ENCODE assay signal across 13 cellular contexts in genomic region chr15:33243869-33244268, GRCh38. TPM values are rescaled to one million over a fixed set of nuclear protein-coding genes. Genes with fewer than 3 reads are reported as not detected.
DNase-seq lines count a peak whose midpoint lies in the region; ATAC-seq, FAIRE-seq and TF ChIP-seq lines count a peak whose summit lies in the region.
"Had no signal": no experiment of that assay in that cellular context is flagged by ENCODE, and none has a peak within 500 bp of the region (broad histone marks: within the 10 kb centered on the region; RNA-seq: fewer than 3 reads in every experiment).

No MANE protein-coding gene starts in this region.

- H3K27ac ChIP-seq in SJCRH30 (no peak overlapping the region), fibroblast of lung (ENCODE audit: insufficient read depth, low read length) (no peak overlapping the region), vagina (no peak overlapping the region), tibial nerve (no peak overlapping the region)

- no peak overlapping the region for H2AFZ ChIP-seq in fibroblast of lung (ENCODE audit: low read length)

- no peak for FAIRE-seq in urothelium cell line (lab: Jason Lieb, UNC)

- H3K4me1 Mint-ChIP-seq in activated naive CD4-positive, alpha-beta T cell treated with anti-CD3 and anti-CD28 coated beads for 36 hours (ENCODE audit: low read depth): peaks cover 11% of the 10 kb centered on the region

- ATAC-seq in activated naive CD4-positive, alpha-beta T cell treated with anti-CD3 and anti-CD28 coated beads, Interleukin-2, amount 50 U/mL, for 72 hours: peak; percentile 46 to 56
- ATAC-seq: activated CD8-positive, alpha-beta T cell treated with anti-CD3 and anti-CD28 coated beads for 36 hours had no signal

- 57 to 75% methylated on average over 1 of the region's 1 CpG for WGBS in tibial nerve, 2 donors

- H3K4me3 ChIP-seq in SJCRH30 (no peak overlapping the region), fibroblast of lung (replicated peaks in 1 of 4; ENCODE audit: control extremely low read depth in 1 of 4, insufficient read depth in 1 of 4, low read depth in 3 of 4, low read length in 4 of 4) (no peak overlapping the region), vagina (no peak overlapping the region), tibial nerve (no peak overlapping the region)

- TF ChIP-seq CTCF in fibroblast of lung (conservative IDR thresholded peaks at IDR 0.05 in 1 of 2, IDR thresholded peaks at IDR 0.05 in 1 of 2; ENCODE audit: low read depth in 1 of 2, low read length in 2 of 2) (no peak), vagina (IDR thresholded peaks at IDR 0.05) (no peak), tibial nerve (IDR thresholded peaks at IDR 0.05) (no peak)

- H4K20me1 ChIP-seq in fibroblast of lung (ENCODE audit: control insufficient read depth, extremely low read depth, insufficient read depth, low read length): no peaks in the 10 kb centered on the region

- CTCF ChIA-PET in activated naive CD4-positive, alpha-beta T cell treated with anti-CD3 and anti-CD28 coated beads for 36 hours (lab: Charles Lee): interaction anchor here (0.7 kb wide), 1 partner anchor 458 kb away, joined by 6 read pairs; no protein-coding TSS in a partner anchor

- TF ChIP-seq POLR2A in vagina (IDR thresholded peaks at IDR 0.05) (no peak), tibial nerve (IDR thresholded peaks at IDR 0.05) (no peak)

- H3K9me3 ChIP-seq in SJCRH30 (replicated peaks): no peaks in the 10 kb centered on the region
- H3K9me3 ChIP-seq in fibroblast of lung (ENCODE audit: control insufficient read depth, insufficient read depth, low read depth, low read length): no peaks in the 10 kb centered on the region
- H3K9me3 ChIP-seq in vagina: no peaks in the 10 kb centered on the region
- H3K9me3 ChIP-seq in tibial nerve: no peaks in the 10 kb centered on the region

- DNase-seq in activated naive CD4-positive, alpha-beta T cell treated with anti-CD3 and anti-CD28 coated beads, Interleukin-2, amount 50 U/mL, for 72 hours (ENCODE audit: low spot score in 2 of 2): no peak
- no peak for DNase-seq in activated naive CD4-positive, alpha-beta T cell treated with anti-CD3 and anti-CD28 coated beads for 36 hours
- DNase-seq in SJCRH30: peak; percentile 46 to 58
- DNase-seq in fibroblast of lung (ENCODE audit: low read depth in 2 of 2): peak; percentile 18 to 59
- DNase-seq in urothelium cell line (ENCODE audit: low spot score): peak; percentile 60
- DNase-seq in vagina (ENCODE audit: extremely low spot score in 2 of 2): no peak
- DNase-seq in tibial nerve (ENCODE audit: low spot score in 2 of 2): no peak
- no peak for DNase-seq in activated CD8-positive, alpha-beta memory T cell treated with anti-CD3 and anti-CD28 coated beads, Interleukin-2, amount 50 U/mL, for 4 hours
- DNase-seq: activated CD8-positive, alpha-beta T cell treated with anti-CD3 and anti-CD28 coated beads for 36 hours; GDM1; GOT3; MM.1S; nephron progenitor cell had no signal

- no peaks in the 10 kb centered on the region for H3K27me3 Mint-ChIP-seq in activated naive CD4-positive, alpha-beta T cell treated with anti-CD3 and anti-CD28 coated beads for 36 hours (ENCODE audit: low read depth)

- H3K27ac Mint-ChIP-seq in activated naive CD4-positive, alpha-beta T cell treated with anti-CD3 and anti-CD28 coated beads, Interleukin-2, amount 50 U/mL, for 72 hours: no peak overlapping the region
- H3K27ac Mint-ChIP-seq in activated naive CD4-positive, alpha-beta T cell treated with anti-CD3 and anti-CD28 coated beads for 36 hours: no peak overlapping the region
- H3K27ac Mint-ChIP-seq: activated CD8-positive, alpha-beta T cell treated with anti-CD3 and anti-CD28 coated beads for 36 hours; nephron progenitor cell had no signal

- TF ChIP-seq EP300 in tibial nerve (IDR thresholded peaks at IDR 0.05): no peak

- H3K36me3 ChIP-seq in SJCRH30 (no peaks in the 10 kb centered on the region), fibroblast of lung (ENCODE audit: control insufficient read depth, insufficient read depth, low read length) (no peaks in the 10 kb centered on the region), vagina (no peaks in the 10 kb centered on the region), tibial nerve (no peaks in the 10 kb centered on the region)

- peaks cover 24% of the 10 kb centered on the region for H3K4me1 ChIP-seq in SJCRH30
- H3K4me1 ChIP-seq in fibroblast of lung (ENCODE audit: control insufficient read depth, extremely low read depth, insufficient read depth, low read length): no peaks in the 10 kb centered on the region
- no peaks in the 10 kb centered on the region for H3K4me1 ChIP-seq in vagina
- no peaks in the 10 kb centered on the region for H3K4me1 ChIP-seq in tibial nerve

- H3K27me3 ChIP-seq in SJCRH30 (no peaks in the 10 kb centered on the region), fibroblast of lung (ENCODE audit: control insufficient read depth, insufficient read depth, low read length) (peaks cover 3% of the 10 kb centered on the region), vagina (no peaks in the 10 kb centered on the region), tibial nerve (no peaks in the 10 kb centered on the region)

- no peaks in the 10 kb centered on the region for H3K9me3 Mint-ChIP-seq in activated naive CD4-positive, alpha-beta T cell treated with anti-CD3 and anti-CD28 coated beads, Interleukin-2, amount 50 U/mL, for 72 hours
- H3K9me3 Mint-ChIP-seq in activated naive CD4-positive, alpha-beta T cell treated with anti-CD3 and anti-CD28 coated beads for 36 hours: no peaks in the 10 kb centered on the region
- H3K9me3 Mint-ChIP-seq: activated CD8-positive, alpha-beta T cell treated with anti-CD3 and anti-CD28 coated beads for 36 hours; nephron progenitor cell had no signal

- H3K4me3 Mint-ChIP-seq in activated naive CD4-positive, alpha-beta T cell treated with anti-CD3 and anti-CD28 coated beads for 36 hours: no peak overlapping the region
- H3K4me3 Mint-ChIP-seq: activated CD8-positive, alpha-beta T cell treated with anti-CD3 and anti-CD28 coated beads for 36 hours; nephron progenitor cell had no signal

- no peaks in the 10 kb centered on the region for H3K36me3 Mint-ChIP-seq in activated naive CD4-positive, alpha-beta T cell treated with anti-CD3 and anti-CD28 coated beads, Interleukin-2, amount 50 U/mL, for 72 hours
- H3K36me3 Mint-ChIP-seq in activated naive CD4-positive, alpha-beta T cell treated with anti-CD3 and anti-CD28 coated beads for 36 hours (ENCODE audit: low read depth): no peaks in the 10 kb centered on the region

- intact Hi-C loops in activated naive CD4-positive, alpha-beta T cell treated with anti-CD3 and anti-CD28 coated beads for 36 hours (cut with micrococcal nuclease): no loop called here
- intact Hi-C loops in vagina (cut with DNase I): no loop called here

- no peaks in the 10 kb centered on the region for H3K79me2 ChIP-seq in fibroblast of lung (ENCODE audit: control insufficient read depth, insufficient read depth, low read length)

- no peak overlapping the region for H3K9ac ChIP-seq in fibroblast of lung (ENCODE audit: insufficient read depth, low read length)

- H3K4me2 ChIP-seq in fibroblast of lung (ENCODE audit: extremely low read depth, insufficient read depth, low read length): no peak overlapping the region

RNA-seq across cellular contexts. Expression of gene FMN1, which starts 49.4 kb away (rescaled TPM):
- total RNA-seq in activated naive CD4-positive, alpha-beta T cell treated with anti-CD3 and anti-CD28 coated beads, Interleukin-2, amount 50 U/mL, for 72 hours: 1 to 10 TPM; 1.1 to 4.5 TPM
- under 1 TPM; 0.02 to 0.12 TPM for total RNA-seq in activated naive CD4-positive, alpha-beta T cell treated with anti-CD3 and anti-CD28 coated beads for 36 hours
- total RNA-seq in SJCRH30 (2014; rRNA removed; shearing (Covaris generic)): 15.6 and 21.2 TPM in 2 replicates
- total RNA-seq in fibroblast of lung (27.7 and 43.8 TPM in 2 replicates), vagina (20.1 TPM), tibial nerve (10 to 100 TPM; 15.1 to 62.1 (median 20.7) TPM)
- polyA plus RNA-seq in fibroblast of lung: 7.5 and 12.5 TPM in 2 replicates
- 9.7 and 10.5 TPM in 2 replicates for polyA plus RNA-seq in fibroblast of lung (2012)
- polyA minus RNA-seq in fibroblast of lung (ENCODE audit: low replicate concordance): 8.2 and 10.6 TPM in 2 replicates

Comparison
In these comparisons a context has a peak if more than half of its experiments do, and no peak if none do; other contexts are left out.
1. DNase-seq: peak in SJCRH30 (2 of 2), fibroblast of lung (2 of 2) and urothelium cell line (single experiment); none in activated naive CD4-positive, alpha-beta T cell treated with anti-CD3 and anti-CD28 coated beads, Interleukin-2, amount 50 U/mL, for 72 hours (0 of 2), activated naive CD4-positive, alpha-beta T cell treated with anti-CD3 and anti-CD28 coated beads for 36 hours (single experiment), vagina (0 of 2), tibial nerve (0 of 2) and activated CD8-positive, alpha-beta memory T cell treated with anti-CD3 and anti-CD28 coated beads, Interleukin-2, amount 50 U/mL, for 4 hours (single experiment).